Comparison of ENCODE assay signal across 20 cellular contexts in genomic region chr10:90642136-90642535, GRCh38.
DNase-seq lines count a peak whose midpoint lies in the region; ATAC-seq and TF ChIP-seq lines count a peak whose summit lies in the region.
"Had no signal": no experiment of that assay in that cellular context is flagged by ENCODE, and none has a peak within 500 bp of the region (broad histone marks: within the 10 kb centered on the region; RNA-seq: fewer than 3 reads in every experiment).

No MANE protein-coding gene starts in this region.

- H3K27me3 Mint-ChIP-seq in MCF 10A (ENCODE audit: insufficient read depth, unreplicated experiment): no peaks in the 10 kb centered on the region
- H3K27me3 Mint-ChIP-seq: activated naive CD8-positive, alpha-beta T cell treated with anti-CD3 and anti-CD28 coated beads, Interleukin-2, amount 50 U/mL, for 24 hours; stimulated activated naive B cell treated with anti-CD40 and anti-IgM and Interleukin-4, amounts not matched to agents 10 μg/mL and 1 μg/mL and 100 μg/mL, for 72 hours had no signal

- TF ChIP-seq EP300 in sigmoid colon (IDR thresholded peaks at IDR 0.05): no peak

- H3K27ac ChIP-seq in breast epithelium (no peak overlapping the region), lower lobe of right lung (no peak overlapping the region), tibial artery (peak overlapping the region; percentile 39 to 43), sigmoid colon (peak overlapping the region in 2 of 4 donors; percentile 30 to 53)
- H3K27ac ChIP-seq: epithelial cell of prostate had no signal

- H3K27ac Mint-ChIP-seq in MCF 10A (ENCODE audit: low read depth, unreplicated experiment): no peak overlapping the region
- H3K27ac Mint-ChIP-seq: activated naive CD8-positive, alpha-beta T cell treated with anti-CD3 and anti-CD28 coated beads, Interleukin-2, amount 50 U/mL, for 24 hours; stimulated activated naive B cell treated with anti-CD40 and anti-IgM and Interleukin-4, amounts not matched to agents 10 μg/mL and 1 μg/mL and 100 μg/mL, for 72 hours had no signal

- H3K36me3 Mint-ChIP-seq in MCF 10A (ENCODE audit: insufficient read depth, unreplicated experiment): no peaks in the 10 kb centered on the region
- H3K36me3 Mint-ChIP-seq: stimulated activated naive B cell treated with anti-CD40 and anti-IgM and Interleukin-4, amounts not matched to agents 10 μg/mL and 1 μg/mL and 100 μg/mL, for 72 hours had no signal

- peaks cover 14% of the 10 kb centered on the region for H3K4me1 Mint-ChIP-seq in MCF 10A (ENCODE audit: insufficient read depth, unreplicated experiment)
- H3K4me1 Mint-ChIP-seq: activated naive CD8-positive, alpha-beta T cell treated with anti-CD3 and anti-CD28 coated beads, Interleukin-2, amount 50 U/mL, for 24 hours; stimulated activated naive B cell treated with anti-CD40 and anti-IgM and Interleukin-4, amounts not matched to agents 10 μg/mL and 1 μg/mL and 100 μg/mL, for 72 hours had no signal

- 61 to 64% methylated on average over 3 of the region's 3 CpGs for WGBS in sigmoid colon, 2 donors

- POLR2A ChIA-PET in MCF 10A (lab: Yijun Ruan, JAX): interaction anchor here (0.7 to 1.1 kb wide), 3 partner anchors 11 to 205 kb away, joined by 3 read pairs; no protein-coding TSS in a partner anchor

- no peak overlapping the region for H3K4me3 Mint-ChIP-seq in MCF 10A (ENCODE audit: unreplicated experiment)
- H3K4me3 Mint-ChIP-seq: activated naive CD8-positive, alpha-beta T cell treated with anti-CD3 and anti-CD28 coated beads, Interleukin-2, amount 50 U/mL, for 24 hours; stimulated activated naive B cell treated with anti-CD40 and anti-IgM and Interleukin-4, amounts not matched to agents 10 μg/mL and 1 μg/mL and 100 μg/mL, for 72 hours had no signal

- ATAC-seq in lower lobe of right lung (peak; percentile 49 to 76), GM18519 (IDR thresholded peaks at IDR 0.05; ENCODE audit: low FRiP score, unreplicated experiment) (no peak)
- ATAC-seq: activated naive CD8-positive, alpha-beta T cell treated with anti-CD3 and anti-CD28 coated beads, Interleukin-2, amount 50 U/mL, for 24 hours; stimulated activated naive B cell treated with anti-CD40 and anti-IgM and Interleukin-4, amounts not matched to agents 10 μg/mL and 1 μg/mL and 100 μg/mL, for 72 hours had no signal

- H3K27me3 ChIP-seq in breast epithelium (no peaks in the 10 kb centered on the region), lower lobe of right lung (ENCODE audit: low read depth) (no peaks in the 10 kb centered on the region), tibial artery (no peaks in the 10 kb centered on the region), sigmoid colon (no peaks in the 10 kb centered on the region)

- BruUV-seq in MCF 10A (replicated peaks; lab: Mats Ljungman, UMichigan): no TSS peak

- TF ChIP-seq POLR2A in breast epithelium (IDR thresholded peaks at IDR 0.05) (no peak), sigmoid colon (IDR thresholded peaks at IDR 0.05) (no peak)

- TF ChIP-seq CTCF in MCF 10A (IDR thresholded peaks at IDR 0.05; ENCODE audit: unreplicated experiment): no peak
- TF ChIP-seq CTCF in breast epithelium (IDR thresholded peaks at IDR 0.05): no peak
- no peak for TF ChIP-seq CTCF in epithelial cell of esophagus (IDR thresholded peaks at IDR 0.05; ENCODE audit: insufficient read depth, low read depth, low read length, missing control alignments)
- no peak for TF ChIP-seq CTCF in lower lobe of right lung (IDR thresholded peaks at IDR 0.05)
- no peak for TF ChIP-seq CTCF in tibial artery (IDR thresholded peaks at IDR 0.05)
- no peak for TF ChIP-seq CTCF in sigmoid colon (IDR thresholded peaks at IDR 0.05)

- H3K4me1 ChIP-seq in breast epithelium (no peaks in the 10 kb centered on the region), lower lobe of right lung (no peaks in the 10 kb centered on the region), tibial artery (peaks cover 0 to 51% (median 9%) of the 10 kb centered on the region in 4 donors), sigmoid colon (peaks cover 0 to 22% (median 17%) of the 10 kb centered on the region in 4 donors)

- no peak overlapping the region for H3K4me3 ChIP-seq in breast epithelium
- no peak overlapping the region for H3K4me3 ChIP-seq in epithelial cell of esophagus (ENCODE audit: low read length)
- H3K4me3 ChIP-seq in lower lobe of right lung: no peak overlapping the region
- no peak overlapping the region for H3K4me3 ChIP-seq in tibial artery
- H3K4me3 ChIP-seq in sigmoid colon: no peak overlapping the region

- peak; percentile 1 for DNase-seq in MCF 10A (ENCODE audit: unreplicated experiment)
- DNase-seq in breast epithelium (ENCODE audit: low spot score in 2 of 2): no peak
- peak; percentile 4 for DNase-seq in epithelial cell of esophagus (ENCODE audit: low read depth)
- DNase-seq in lower lobe of right lung: no peak
- DNase-seq in tibial artery: no peak
- no peak for DNase-seq in SKM-1 treated with dmso at 0.1 percent for 144 hours (lab: John Stamatoyannopoulos, UW; ENCODE audit: unreplicated experiment)
- DNase-seq in sigmoid colon: no peak
- DNase-seq: 8988T; activated CD4-positive, alpha-beta T cell treated with anti-CD3 and anti-CD28 coated beads, Interleukin-2, amount 50 U/mL, for 4 hours; activated naive CD8-positive, alpha-beta T cell treated with anti-CD3 and anti-CD28 coated beads, Interleukin-2, amount 50 U/mL, for 24 hours; activated T-cell treated with anti-CD3 and anti-CD28 coated beads, Interleukin-2, amount 50 U/mL, for 1 hour; DMS79 treated with DMSO at 0.1 percent for 48 hours; NCI-H1092 treated with DMSO at 0.1 percent for 48 hours; NCI-H2171 treated with DMSO at 0.1 percent for 48 hours; NCI-H774; stimulated activated CD4-positive, alpha-beta T cell treated with anti-CD3 and anti-CD28 coated beads, Interleukin-12 subunit alpha, Interleukin-12 subunit beta, amount 100 ng/mL, for 4 hours; stimulated activated naive B cell treated with anti-CD40 and anti-IgM and Interleukin-4, amounts not matched to agents 10 μg/mL and 1 μg/mL and 100 μg/mL, for 72 hours; SW 1271 had no signal

- CTCF ChIA-PET in MCF 10A (lab: Yijun Ruan, JAX): interaction anchor here (0.6 to 2.2 kb wide), 3 partner anchors 10 to 1832 kb away, joined by 4 to 10 read pairs (median 5); no protein-coding TSS in a partner anchor

- H3K9me3 Mint-ChIP-seq in MCF 10A (ENCODE audit: unreplicated experiment): peaks cover 7% of the 10 kb centered on the region

- H3K9me3 ChIP-seq in breast epithelium (no peaks in the 10 kb centered on the region), lower lobe of right lung (no peaks in the 10 kb centered on the region), tibial artery (no peaks in the 10 kb centered on the region), sigmoid colon (no peaks in the 10 kb centered on the region)

- intact Hi-C loops in MCF 10A (cut with micrococcal nuclease) (no loop called here), breast epithelium (cut with DNase I; ENCODE audit: low total_unique reads) (no loop called here), lower lobe of right lung (cut with DNase I) (no loop called here), tibial artery (cut with DNase I; ENCODE audit: low total_unique reads) (no loop called here), sigmoid colon (cut with DNase I) (no loop called here)

- H3K36me3 ChIP-seq in breast epithelium: no peaks in the 10 kb centered on the region
- no peaks in the 10 kb centered on the region for H3K36me3 ChIP-seq in lower lobe of right lung
- no peaks in the 10 kb centered on the region for H3K36me3 ChIP-seq in tibial artery
- no peaks in the 10 kb centered on the region for H3K36me3 ChIP-seq in sigmoid colon

Comparison
In these comparisons a context has a peak if more than half of its experiments do, and no peak if none do; other contexts are left out.
1. DNase-seq: peak in MCF 10A (single experiment) and epithelial cell of esophagus (single experiment); none in breast epithelium (0 of 2), lower lobe of right lung (single experiment), tibial artery (0 of 2), SKM-1 treated with dmso at 0.1 percent for 144 hours (single experiment) and sigmoid colon (single experiment).
2. H3K27ac ChIP-seq: peak in tibial artery (2 of 2); none in breast epithelium (0 of 2) and lower lobe of right lung (single experiment).